8 cellular contexts compared by ENCODE assay signal in genomic region chr17:8176998-8177731, GRCh38. TPM values are rescaled to one million over a fixed set of nuclear protein-coding genes. Genes with fewer than 3 reads are reported as not detected.
DNase-seq lines count a peak whose midpoint lies in the region; ATAC-seq and TF ChIP-seq lines count a peak whose summit lies in the region.

No MANE protein-coding gene starts in this region.

- no peak for DNase-seq in cardiac fibroblast (ENCODE audit: low read depth in 2 of 2)
- DNase-seq in SW480 (ENCODE audit: low spot score): no peak
- DNase-seq in NCI-H2029 treated with DMSO at 0.1 percent for 48 hours (lab: John Stamatoyannopoulos, UW): no peak
- DNase-seq in HPDE6-E6E7 (ENCODE audit: extremely low spot score): no peak

- H3K4me1 ChIP-seq in ACC112 (ENCODE audit: control insufficient read depth, insufficient read depth, low read length, unreplicated experiment) (peaks cover 26% of the 10 kb centered on the region), HUES64 (ENCODE audit: insufficient read depth, low read length) (peaks cover 16% of the 10 kb centered on the region), muscle layer of colon (ENCODE audit: insufficient read depth, low read length) (peaks cover 32% of the 10 kb centered on the region)

- H3K79me2 ChIP-seq in ACC112 (ENCODE audit: control insufficient read depth, insufficient read depth, low read length, unreplicated experiment): peaks cover 20% of the 10 kb centered on the region

- H3K4me3 ChIP-seq in ACC112 (ENCODE audit: low read depth, low read length) (peak overlapping the region; percentile 91), HUES64 (ENCODE audit: low read length) (peak overlapping the region; percentile 76), cardiac fibroblast (replicated peaks in 1 of 2; ENCODE audit: low read depth in 2 of 2, low read length in 2 of 2) (peak overlapping the region; percentile 59 to 76), muscle layer of colon (ENCODE audit: low read depth in 1 of 2, low read length in 2 of 2) (peak overlapping the region; percentile 58 to 83)

- H2AFZ ChIP-seq in ACC112 (ENCODE audit: low read length, unreplicated experiment): peak overlapping the region; percentile 99

- H3K9ac ChIP-seq in HUES64 (ENCODE audit: low read depth, low read length) (peak overlapping the region; percentile 85), muscle layer of colon (ENCODE audit: low read length) (peak overlapping the region; percentile 72)

- H3K27me3 ChIP-seq in ACC112 (ENCODE audit: insufficient read depth, low read length): no peaks in the 10 kb centered on the region
- H3K27me3 ChIP-seq in HUES64 (ENCODE audit: insufficient read depth, low read length): no peaks in the 10 kb centered on the region
- no peaks in the 10 kb centered on the region for H3K27me3 ChIP-seq in muscle layer of colon (ENCODE audit: control insufficient read depth in 1 of 2, insufficient read depth in 2 of 2, low read length in 2 of 2)

- TF ChIP-seq CTCF in cardiac fibroblast (IDR thresholded peaks at IDR 0.05; ENCODE audit: low read depth, low read length): no peak

- H3K27ac ChIP-seq in ACC112 (ENCODE audit: low read depth, low read length): peak overlapping the region; percentile 28; the same call in 1 of the 2 replicates
- H3K27ac ChIP-seq in HUES64 (ENCODE audit: low read depth, low read length): peak overlapping the region; percentile 57
- peak overlapping the region; percentile 89 for H3K27ac ChIP-seq in muscle layer of colon (ENCODE audit: low read depth, low read length)

- 77% methylated on average over 19 of the region's 19 CpGs for WGBS in HUES64

- no peaks in the 10 kb centered on the region for H3K36me3 ChIP-seq in ACC112 (ENCODE audit: insufficient read depth, low read length)
- H3K36me3 ChIP-seq in HUES64 (ENCODE audit: insufficient read depth, low read length): no peaks in the 10 kb centered on the region
- no peaks in the 10 kb centered on the region for H3K36me3 ChIP-seq in muscle layer of colon (ENCODE audit: insufficient read depth, low read length)

- no peak for ATAC-seq in HG03196 (IDR thresholded peaks at IDR 0.05; ENCODE audit: unreplicated experiment)

- no peaks in the 10 kb centered on the region for H3K9me3 ChIP-seq in HUES64 (ENCODE audit: insufficient read depth, low read depth, low read length)
- no peaks in the 10 kb centered on the region for H3K9me3 ChIP-seq in muscle layer of colon (ENCODE audit: low read length)

RNA-seq across cellular contexts. Expression of gene TMEM107, which starts 1.0 kb away (rescaled TPM):
- polyA plus RNA-seq in HUES64 (2013, experiment 1 of 2): 29.8 TPM
- 35.4 TPM for polyA plus RNA-seq in HUES64 (2013, experiment 2 of 2)

RNA-seq across cellular contexts. Expression of gene BORCS6, which starts 12.8 kb away (rescaled TPM):
- 2.6 TPM for polyA plus RNA-seq in HUES64 (2013, experiment 1 of 2)
- polyA plus RNA-seq in HUES64 (2013, experiment 2 of 2): 3.0 TPM

RNA-seq across cellular contexts. Expression of gene VAMP2, which starts 14.4 kb away (rescaled TPM):
- polyA plus RNA-seq in HUES64 (2013, experiment 1 of 2): 14.3 TPM
- polyA plus RNA-seq in HUES64 (2013, experiment 2 of 2): 18.9 TPM

RNA-seq across cellular contexts. Expression of gene PER1, which starts 25.0 kb away (rescaled TPM):
- polyA plus RNA-seq in HUES64 (2013, experiment 1 of 2): 14.0 TPM
- 18.1 TPM for polyA plus RNA-seq in HUES64 (2013, experiment 2 of 2)

RNA-seq across cellular contexts. Expression of gene AURKB, which starts 33.2 kb away (rescaled TPM):
- polyA plus RNA-seq in HUES64 (2013, experiment 1 of 2): 119 TPM
- polyA plus RNA-seq in HUES64 (2013, experiment 2 of 2): 134 TPM

Comparison
In these comparisons a context has a peak if more than half of its experiments do, and no peak if none do; other contexts are left out.
1. H3K27ac ChIP-seq: peak in every context shown above with its lines; median percentile 89 in muscle layer of colon; 57 in HUES64; 28 in ACC112.